In the genomic region with DNA sequence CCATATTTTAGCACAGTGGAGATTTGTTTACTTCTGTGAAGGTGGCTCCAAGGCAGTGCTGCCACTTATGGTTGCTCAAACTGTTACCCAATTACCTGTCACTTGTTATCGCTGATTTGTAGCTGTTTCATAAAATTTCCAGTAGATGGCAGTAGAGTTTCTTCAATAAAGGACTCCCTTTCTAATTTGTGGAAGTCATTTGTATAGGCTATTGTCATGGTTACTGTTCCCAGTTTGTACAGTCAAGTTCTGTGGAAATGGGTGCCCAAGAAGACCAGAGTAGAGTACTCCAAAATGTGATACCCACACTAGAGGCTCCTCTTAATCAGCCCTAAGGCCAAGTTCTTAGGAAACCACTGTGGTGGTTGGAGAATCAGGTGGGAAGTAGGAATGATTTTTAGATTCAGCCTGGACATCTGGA, we compare ENCODE assay signal across 9 cellular contexts.
DNase-seq lines count a peak whose midpoint lies in the region; ATAC-seq and TF ChIP-seq lines count a peak whose summit lies in the region.
"Had no signal": no experiment of that assay in that cellular context is flagged by ENCODE, and none has a peak within 500 bp of the region (broad histone marks: within the 10 kb centered on the region; RNA-seq: fewer than 3 reads in every experiment).

No MANE protein-coding gene starts in this region.

- ATAC-seq in HG02571 (IDR thresholded peaks at IDR 0.05; ENCODE audit: unreplicated experiment), result peak; percentile 66

- peak; percentile 6 for DNase-seq in activated CD4-positive, alpha-beta T cell treated with anti-CD3 and anti-CD28 coated beads, Interleukin-2, amount 10 ng/mL, durations not matched to agents 7 days and 5 days
- no peak for DNase-seq in activated CD4-positive, alpha-beta T cell treated with anti-CD3 and anti-CD28 coated beads for 1 hour
- DNase-seq in NCI-H1092 (lab: John Stamatoyannopoulos, UW), result peak; percentile 46
- peak; percentile 91 for DNase-seq in SIG-M5 treated with dmso at 0.1 percent for 504 hours (lab: John Stamatoyannopoulos, UW; ENCODE audit: unreplicated experiment)
- DNase-seq in epithelial cell of proximal tubule (ENCODE audit: low read depth), result peak; percentile 69
- DNase-seq in myocyte (ENCODE audit: low read depth), result peak; percentile 71
- no peak for DNase-seq in stimulated activated CD4-positive, alpha-beta T cell treated with anti-CD3 and anti-CD28 coated beads, Interleukin-2, amount 100 ng/mL, for 48 hours

- no peaks in the 10 kb centered on the region for H3K9me3 Mint-ChIP-seq in activated CD4-positive, alpha-beta T cell treated with anti-CD3 and anti-CD28 coated beads, Interleukin-2, amount 10 ng/mL, durations not matched to agents 7 days and 5 days
- H3K9me3 Mint-ChIP-seq: dendritic cell treated with granulocyte-macrophage colony-stimulating factor and Interleukin-4, amounts not matched to agents 40 ng/mL and 50 ng/mL, for 4 days had no signal

- peaks cover 9% of the 10 kb centered on the region for H3K27me3 Mint-ChIP-seq in activated CD4-positive, alpha-beta T cell treated with anti-CD3 and anti-CD28 coated beads, Interleukin-2, amount 10 ng/mL, durations not matched to agents 7 days and 5 days
- H3K27me3 Mint-ChIP-seq: dendritic cell treated with granulocyte-macrophage colony-stimulating factor and Interleukin-4, amounts not matched to agents 40 ng/mL and 50 ng/mL, for 4 days had no signal

- POLR2A ChIA-PET in activated CD4-positive, alpha-beta T cell treated with anti-CD3 and anti-CD28 coated beads, Interleukin-2, amount 10 ng/mL, durations not matched to agents 7 days and 5 days (lab: Charles Lee), result no interaction called here

- no peak overlapping the region for H3K4me3 Mint-ChIP-seq in activated CD4-positive, alpha-beta T cell treated with anti-CD3 and anti-CD28 coated beads, Interleukin-2, amount 10 ng/mL, durations not matched to agents 7 days and 5 days
- H3K4me3 Mint-ChIP-seq: dendritic cell treated with granulocyte-macrophage colony-stimulating factor and Interleukin-4, amounts not matched to agents 40 ng/mL and 50 ng/mL, for 4 days had no signal

- H3K36me3 Mint-ChIP-seq in activated CD4-positive, alpha-beta T cell treated with anti-CD3 and anti-CD28 coated beads, Interleukin-2, amount 10 ng/mL, durations not matched to agents 7 days and 5 days (ENCODE audit: low read depth), result no peaks in the 10 kb centered on the region

- H3K4me1 Mint-ChIP-seq in activated CD4-positive, alpha-beta T cell treated with anti-CD3 and anti-CD28 coated beads, Interleukin-2, amount 10 ng/mL, durations not matched to agents 7 days and 5 days, result no peaks in the 10 kb centered on the region

- no peak overlapping the region for H3K27ac Mint-ChIP-seq in activated CD4-positive, alpha-beta T cell treated with anti-CD3 and anti-CD28 coated beads, Interleukin-2, amount 10 ng/mL, durations not matched to agents 7 days and 5 days
- H3K27ac Mint-ChIP-seq: dendritic cell treated with granulocyte-macrophage colony-stimulating factor and Interleukin-4, amounts not matched to agents 40 ng/mL and 50 ng/mL, for 4 days had no signal

- TF ChIP-seq CTCF in epithelial cell of proximal tubule (conservative IDR thresholded peaks at IDR 0.05; ENCODE audit: low read depth, low read length), result peak; percentile 76

- no peak overlapping the region for H3K4me3 ChIP-seq in epithelial cell of proximal tubule (ENCODE audit: low read depth, low read length)

- CTCF ChIA-PET in activated CD4-positive, alpha-beta T cell treated with anti-CD3 and anti-CD28 coated beads, Interleukin-2, amount 10 ng/mL, durations not matched to agents 7 days and 5 days (lab: Charles Lee), result interaction anchor here (1.0 kb wide), 1 partner anchor 11 kb away, joined by 3 read pairs; no protein-coding TSS in a partner anchor

Comparison
In these comparisons a context has a peak if more than half of its experiments do, and no peak if none do; other contexts are left out.
1. DNase-seq: peak in activated CD4-positive, alpha-beta T cell treated with anti-CD3 and anti-CD28 coated beads, Interleukin-2, amount 10 ng/mL, durations not matched to agents 7 days and 5 days (single experiment), NCI-H1092 (single experiment), SIG-M5 treated with dmso at 0.1 percent for 504 hours (single experiment), epithelial cell of proximal tubule (single experiment) and myocyte (single experiment); none in activated CD4-positive, alpha-beta T cell treated with anti-CD3 and anti-CD28 coated beads for 1 hour (single experiment) and stimulated activated CD4-positive, alpha-beta T cell treated with anti-CD3 and anti-CD28 coated beads, Interleukin-2, amount 100 ng/mL, for 48 hours (0 of 2).